1 cellular context compared by ENCODE assay signal in the genomic region with DNA sequence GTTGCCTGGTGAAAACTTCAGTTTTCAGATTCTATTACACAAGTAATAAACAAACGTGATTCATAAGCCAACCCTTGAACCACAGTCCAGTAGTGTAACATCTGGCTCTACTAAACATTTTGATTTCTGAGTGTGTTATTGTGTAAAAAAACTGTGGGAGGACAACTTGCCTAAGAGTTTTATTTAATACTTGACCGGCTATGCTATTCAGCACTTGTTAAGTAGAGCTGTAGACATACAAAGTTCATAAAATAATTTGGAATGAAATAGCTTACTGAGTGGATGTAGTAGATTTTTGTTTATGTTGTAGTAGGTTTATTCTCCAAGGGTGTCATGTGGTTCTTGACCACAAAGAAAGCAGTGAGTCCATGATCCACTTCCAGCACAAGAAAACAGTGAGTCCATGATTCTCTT.
TF ChIP-seq lines count a peak whose summit lies in the region.

No MANE protein-coding gene starts in this region.

TF ChIP-seq in IMR-90, 13 proteins besides CTCF, POLR2A, EP300 and RAD21:
- no peak for TF ChIP-seq ELK1 (IDR thresholded peaks at IDR 0.05; ENCODE audit: borderline replicate concordance, low read depth, low read length)
- TF ChIP-seq CHD1 (IDR thresholded peaks at IDR 0.05; ENCODE audit: low read depth, low read length): no peak
- TF ChIP-seq SMC3 (IDR thresholded peaks at IDR 0.05; ENCODE audit: low read depth, low read length): no peak
- no peak for TF ChIP-seq RCOR1 (IDR thresholded peaks at IDR 0.05; ENCODE audit: insufficient replicate concordance, low read length)
- peak; percentile 60 for TF ChIP-seq CEBPB (IDR thresholded peaks at IDR 0.05; ENCODE audit: low read depth, low read length)
- TF ChIP-seq MAZ (IDR thresholded peaks at IDR 0.05; ENCODE audit: borderline replicate concordance, low read depth, low read length): no peak
- no peak for TF ChIP-seq MAFK (IDR thresholded peaks at IDR 0.05; ENCODE audit: low read depth, low read length)
- peak; percentile 44; the same call in 1 of the 2 replicates for TF ChIP-seq BHLHE40 (IDR thresholded peaks at IDR 0.05; ENCODE audit: low read depth, low read length)
- no peak for TF ChIP-seq NFE2L2 (IDR thresholded peaks at IDR 0.05; ENCODE audit: low read depth, low read length)
- TF ChIP-seq MXI1 (IDR thresholded peaks at IDR 0.05; ENCODE audit: borderline replicate concordance, low read depth, low read length): no peak
- no peak for TF ChIP-seq RFX5 (IDR thresholded peaks at IDR 0.05; ENCODE audit: low read depth, low read length)
- TF ChIP-seq FOS (IDR thresholded peaks at IDR 0.05; ENCODE audit: low read depth, low read length): peak; percentile 56; the same call in 1 of the 2 replicates
- TF ChIP-seq, protein P1, sequence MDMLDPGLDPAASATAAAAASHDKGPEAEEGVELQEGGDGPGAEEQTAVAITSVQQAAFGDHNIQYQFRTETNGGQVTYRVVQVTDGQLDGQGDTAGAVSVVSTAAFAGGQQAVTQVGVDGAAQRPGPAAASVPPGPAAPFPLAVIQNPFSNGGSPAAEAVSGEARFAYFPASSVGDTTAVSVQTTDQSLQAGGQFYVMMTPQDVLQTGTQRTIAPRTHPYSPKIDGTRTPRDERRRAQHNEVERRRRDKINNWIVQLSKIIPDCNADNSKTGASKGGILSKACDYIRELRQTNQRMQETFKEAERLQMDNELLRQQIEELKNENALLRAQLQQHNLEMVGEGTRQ (IDR thresholded peaks at IDR 0.05; ENCODE audit: low read depth, low read length): no peak
